ENCODE assay signal across 26 cellular contexts in the genomic region with DNA sequence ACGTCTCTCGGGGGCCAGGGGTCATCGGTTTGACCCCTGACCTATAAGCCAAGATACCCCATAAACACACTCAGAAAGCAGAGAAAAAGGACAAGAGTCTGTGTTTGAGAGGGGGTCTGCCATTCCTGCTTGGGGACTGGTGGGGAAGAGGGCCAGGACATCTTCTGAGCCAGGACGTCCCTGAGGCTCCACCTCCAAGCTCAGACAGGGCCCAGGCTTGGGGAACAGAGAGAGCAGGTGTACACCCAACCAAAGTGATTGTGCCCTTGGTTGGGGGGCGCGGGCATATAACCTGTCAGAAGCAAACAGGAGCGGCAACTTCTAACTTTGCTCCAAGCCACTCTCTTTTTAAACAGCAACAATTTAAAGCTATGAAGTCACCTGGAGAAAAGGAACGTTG. TPM values are rescaled to one million over a fixed set of nuclear protein-coding genes. Genes with fewer than 3 reads are reported as not detected.
DNase-seq lines count a peak whose midpoint lies in the region; ATAC-seq and TF ChIP-seq lines count a peak whose summit lies in the region.
"Had no signal": no experiment of that assay in that cellular context is flagged by ENCODE, and none has a peak within 500 bp of the region (broad histone marks: within the 10 kb centered on the region; RNA-seq: fewer than 3 reads in every experiment).

No MANE protein-coding gene starts in this region.

- POLR2A ChIA-PET in MCF 10A (lab: Yijun Ruan, JAX): no interaction called here

- H3K27me3 ChIP-seq in breast epithelium (no peaks in the 10 kb centered on the region), aorta (ENCODE audit: control insufficient read depth in 1 of 2, insufficient read depth in 2 of 2, low read length in 1 of 2) (no peaks in the 10 kb centered on the region)
- H3K27me3 ChIP-seq: BLaER1 treated with 17β-estradiol and CSF1 and Interleukin-3, amounts not matched to agents 10 nM and 100 nM; Peyer's patch had no signal

- no peak for DNase-seq in MCF 10A (ENCODE audit: unreplicated experiment)
- no peak for DNase-seq in breast epithelium (ENCODE audit: low spot score in 2 of 2)
- no peak for DNase-seq in nephron progenitor cell
- DNase-seq in NOMO-1 treated with DMSO at 0.1 percent for 48 hours (lab: John Stamatoyannopoulos, UW; ENCODE audit: unreplicated experiment): no peak
- DNase-seq in aorta: no peak
- DNase-seq in NCI-H2029 (lab: John Stamatoyannopoulos, UW): no peak
- DNase-seq: ACHN; CD4-positive, alpha-beta memory T cell; DND-41; GM23248; H9; HFFc6; MM.1S; NCI-H1048; NCI-H1436; NCI-H187 treated with DMSO at 0.1 percent for 48 hours; NCI-H2227 treated with DMSO at 0.1 percent for 48 hours; NCI-H510A; NCI-H748 treated with DMSO at 0.1 percent for 48 hours; Peyer's patch had no signal

- BruUV-seq in MCF 10A (replicated peaks; lab: Mats Ljungman, UMichigan): TSS peak; percentile 11

- TF ChIP-seq CTCF in MCF 10A (IDR thresholded peaks at IDR 0.05; ENCODE audit: unreplicated experiment): no peak
- no peak for TF ChIP-seq CTCF in breast epithelium (IDR thresholded peaks at IDR 0.05)
- no peak for TF ChIP-seq CTCF in nephron progenitor cell (IDR thresholded peaks at IDR 0.05)

- H3K4me3 Mint-ChIP-seq in MCF 10A (ENCODE audit: unreplicated experiment) (no peak overlapping the region), nephron progenitor cell (no peak overlapping the region)
- no peak overlapping the region for H3K4me3 Mint-ChIP-seq in activated T-helper 17 cell treated with anti-CD3 and anti-CD28 coated beads, Interleukin-2, amount 50 U/mL, for 72 hours
- H3K4me3 Mint-ChIP-seq in stimulated activated memory B cell treated with anti-CD40 and anti-IgM and Interleukin-4, amounts not matched to agents 10 μg/mL and 1 μg/mL and 100 μg/mL, for 72 hours: no peak overlapping the region
- H3K4me3 Mint-ChIP-seq: CD4-positive, alpha-beta memory T cell; H9; HFFc6 had no signal

- H3K4me1 ChIP-seq in breast epithelium (no peaks in the 10 kb centered on the region), aorta (ENCODE audit: control insufficient read depth in 1 of 2, insufficient read depth in 2 of 2, low read length in 2 of 2) (no peaks in the 10 kb centered on the region)

- peaks cover 25% of the 10 kb centered on the region for H3K36me3 Mint-ChIP-seq in MCF 10A (ENCODE audit: insufficient read depth, unreplicated experiment)
- H3K36me3 Mint-ChIP-seq in activated T-helper 17 cell treated with anti-CD3 and anti-CD28 coated beads, Interleukin-2, amount 50 U/mL, for 72 hours (ENCODE audit: low read depth): peaks cover 51% of the 10 kb centered on the region
- peaks cover 36% of the 10 kb centered on the region for H3K36me3 Mint-ChIP-seq in nephron progenitor cell (ENCODE audit: low read depth)
- peaks cover 64% of the 10 kb centered on the region for H3K36me3 Mint-ChIP-seq in stimulated activated memory B cell treated with anti-CD40 and anti-IgM and Interleukin-4, amounts not matched to agents 10 μg/mL and 1 μg/mL and 100 μg/mL, for 72 hours

- H3K27ac ChIP-seq in breast epithelium (no peak overlapping the region), aorta (ENCODE audit: low read depth in 1 of 2, low read length in 2 of 2) (no peak overlapping the region)
- H3K27ac ChIP-seq: 22Rv1, GM23248 had no signal

- H3K9me3 ChIP-seq in breast epithelium: no peaks in the 10 kb centered on the region
- no peaks in the 10 kb centered on the region for H3K9me3 ChIP-seq in aorta (ENCODE audit: control insufficient read depth, low read length)
- H3K9me3 ChIP-seq: BLaER1 treated with 17β-estradiol and CSF1 and Interleukin-3, amounts not matched to agents 10 nM and 100 nM; Peyer's patch had no signal

- no peak for TF ChIP-seq POLR2A in breast epithelium (IDR thresholded peaks at IDR 0.05)

- H3K4me3 ChIP-seq in breast epithelium (no peak overlapping the region), aorta (ENCODE audit: low read length in 2 of 2) (no peak overlapping the region)
- H3K4me3 ChIP-seq: BLaER1 treated with 17β-estradiol and CSF1 and Interleukin-3, amounts not matched to agents 10 nM and 100 nM; GM12878; GM23248; K562; Peyer's patch had no signal

- intact Hi-C loops in MCF 10A (cut with micrococcal nuclease): no loop called here
- intact Hi-C loops in breast epithelium (cut with DNase I; ENCODE audit: low total_unique reads): no loop called here
- intact Hi-C loops in aorta (cut with DNase I): no loop called here

- H3K27me3 Mint-ChIP-seq in MCF 10A (ENCODE audit: insufficient read depth, unreplicated experiment) (no peaks in the 10 kb centered on the region), nephron progenitor cell (ENCODE audit: low read depth, poor library complexity) (peaks cover 2% of the 10 kb centered on the region)
- no peaks in the 10 kb centered on the region for H3K27me3 Mint-ChIP-seq in activated T-helper 17 cell treated with anti-CD3 and anti-CD28 coated beads, Interleukin-2, amount 50 U/mL, for 72 hours
- H3K27me3 Mint-ChIP-seq in stimulated activated memory B cell treated with anti-CD40 and anti-IgM and Interleukin-4, amounts not matched to agents 10 μg/mL and 1 μg/mL and 100 μg/mL, for 72 hours: no peaks in the 10 kb centered on the region

- H3K9me3 Mint-ChIP-seq in MCF 10A (ENCODE audit: unreplicated experiment): no peaks in the 10 kb centered on the region
- no peaks in the 10 kb centered on the region for H3K9me3 Mint-ChIP-seq in activated T-helper 17 cell treated with anti-CD3 and anti-CD28 coated beads, Interleukin-2, amount 50 U/mL, for 72 hours
- no peaks in the 10 kb centered on the region for H3K9me3 Mint-ChIP-seq in nephron progenitor cell
- H3K9me3 Mint-ChIP-seq in stimulated activated memory B cell treated with anti-CD40 and anti-IgM and Interleukin-4, amounts not matched to agents 10 μg/mL and 1 μg/mL and 100 μg/mL, for 72 hours: no peaks in the 10 kb centered on the region
- H3K9me3 Mint-ChIP-seq: H9 had no signal

- H3K27ac Mint-ChIP-seq in MCF 10A (ENCODE audit: low read depth, unreplicated experiment) (no peak overlapping the region), nephron progenitor cell (peak overlapping the region; percentile 91)
- peak overlapping the region; percentile 64 for H3K27ac Mint-ChIP-seq in activated T-helper 17 cell treated with anti-CD3 and anti-CD28 coated beads, Interleukin-2, amount 50 U/mL, for 72 hours
- peak overlapping the region; percentile 28 for H3K27ac Mint-ChIP-seq in stimulated activated memory B cell treated with anti-CD40 and anti-IgM and Interleukin-4, amounts not matched to agents 10 μg/mL and 1 μg/mL and 100 μg/mL, for 72 hours
- H3K27ac Mint-ChIP-seq: HFFc6 had no signal

- H3K4me1 Mint-ChIP-seq in MCF 10A (ENCODE audit: insufficient read depth, unreplicated experiment) (peaks cover 11% of the 10 kb centered on the region), nephron progenitor cell (peaks cover 52% of the 10 kb centered on the region)
- peaks cover 25% of the 10 kb centered on the region for H3K4me1 Mint-ChIP-seq in activated T-helper 17 cell treated with anti-CD3 and anti-CD28 coated beads, Interleukin-2, amount 50 U/mL, for 72 hours
- peaks cover 39% of the 10 kb centered on the region for H3K4me1 Mint-ChIP-seq in stimulated activated memory B cell treated with anti-CD40 and anti-IgM and Interleukin-4, amounts not matched to agents 10 μg/mL and 1 μg/mL and 100 μg/mL, for 72 hours

- ATAC-seq in activated T-helper 17 cell treated with anti-CD3 and anti-CD28 coated beads, Interleukin-2, amount 50 U/mL, for 72 hours (replicated peaks): no peak
- no peak for ATAC-seq in stimulated activated memory B cell treated with anti-CD40 and anti-IgM and Interleukin-4, amounts not matched to agents 10 μg/mL and 1 μg/mL and 100 μg/mL, for 72 hours
- ATAC-seq in aorta (ENCODE audit: low FRiP score): no peak
- ATAC-seq: GM12878, K562 had no signal

- WGBS in aorta, 2 donors: 72 to 76% methylated on average over 8 of the region's 8 CpGs

- peaks cover 4% of the 10 kb centered on the region for H3K36me3 ChIP-seq in breast epithelium
- peaks cover 0 to 4% of the 10 kb centered on the region in 2 donors for H3K36me3 ChIP-seq in aorta (ENCODE audit: control insufficient read depth in 1 of 2, insufficient read depth in 2 of 2, low read length in 1 of 2)

- CTCF ChIA-PET in MCF 10A (lab: Yijun Ruan, JAX): no interaction called here

RNA-seq across cellular contexts. Expression of a gene that starts 33.9 kb away (rescaled TPM):
- total RNA-seq in MCF 10A (2022) (76.5 and 76.9 TPM in 2 replicates), breast epithelium (10 to 100 TPM; 16.0 to 39.3 (median 30.7) TPM), aorta (10 to 100 TPM; 16.8 to 21.2 TPM)
- 100 to 1,000 TPM in 1 of 2 donors, 10 to 100 TPM in 1; 73.7 to 170 TPM for total RNA-seq in activated T-helper 17 cell treated with anti-CD3 and anti-CD28 coated beads, Interleukin-2, amount 50 U/mL, for 72 hours
- polyA plus RNA-seq in aorta: 10 to 100 TPM in 1 of 2 donors, 1 to 10 TPM in 1; 9.0 to 11.1 TPM
